Comparison of ENCODE assay signal across 8 cellular contexts in the genomic region with DNA sequence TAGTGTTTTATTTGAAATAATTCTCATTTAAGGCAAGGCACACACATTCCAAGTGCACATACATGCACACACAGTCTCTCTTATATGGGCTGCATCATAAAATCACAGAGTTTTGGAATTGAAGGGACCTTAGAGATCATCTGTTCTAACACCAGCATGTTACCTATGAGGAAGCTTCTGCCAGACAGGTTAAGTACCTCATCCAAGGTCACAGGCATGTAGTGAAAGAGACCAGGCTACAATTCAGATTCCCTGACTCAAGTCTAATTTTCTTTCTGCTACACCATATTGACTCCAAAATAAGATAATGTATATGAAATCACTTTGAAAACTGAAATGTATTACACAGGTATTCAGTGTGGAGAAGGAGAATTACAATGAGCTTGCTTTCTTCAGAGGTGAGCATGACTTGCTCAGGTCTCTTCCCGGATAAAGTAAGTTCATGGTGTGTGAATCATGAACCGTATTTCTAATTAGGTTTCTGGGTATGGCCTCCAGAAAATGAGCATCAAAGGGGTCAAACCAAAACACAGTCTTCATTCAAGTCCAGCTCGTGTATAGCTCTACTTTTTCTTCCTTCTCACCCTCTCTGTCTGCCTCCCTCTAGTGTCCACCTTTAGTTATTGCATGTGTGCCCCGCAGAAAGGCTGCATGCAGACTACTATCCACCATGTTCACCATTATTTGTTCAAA.
DNase-seq lines count a peak whose midpoint lies in the region; ATAC-seq and TF ChIP-seq lines count a peak whose summit lies in the region.

No MANE protein-coding gene starts in this region.

- H3K4me3 ChIP-seq in colonic mucosa: no peak overlapping the region

- H3K9ac ChIP-seq in colonic mucosa (ENCODE audit: low read depth in 2 of 2, low read length in 2 of 2): no peak overlapping the region

- H3K27me3 ChIP-seq in colonic mucosa: no peaks in the 10 kb centered on the region

- DNase-seq in GM04504 (ENCODE audit: low read depth): peak; percentile 29
- peak; percentile 78 for DNase-seq in NCI-H2227 (lab: John Stamatoyannopoulos, UW; ENCODE audit: unreplicated experiment)
- peak; percentile 30 to 53 for DNase-seq in activated CD4-positive, alpha-beta T cell treated with anti-CD3 and anti-CD28 coated beads for 24 hours (ENCODE audit: low read depth in 2 of 2)
- peak; percentile 68 for DNase-seq in colonic mucosa
- DNase-seq in lung microvascular endothelial cell (ENCODE audit: low read depth in 2 of 2): peak; percentile 79 to 83
- peak; percentile 16 to 24 for DNase-seq in stimulated activated CD8-positive, alpha-beta memory T cell treated with anti-CD3 and anti-CD28 coated beads, Interleukin-2, amount 100 ng/mL, for 1 hour (ENCODE audit: low read depth in 2 of 2)

- H3K9me3 ChIP-seq in colonic mucosa: no peaks in the 10 kb centered on the region

- TF ChIP-seq CTCF in colonic mucosa (IDR thresholded peaks at IDR 0.05): peak; percentile 96

- H3K4me1 ChIP-seq in colonic mucosa: no peaks in the 10 kb centered on the region

- H3K27ac ChIP-seq in colonic mucosa: no peak overlapping the region

- H3K36me3 ChIP-seq in colonic mucosa: no peaks in the 10 kb centered on the region

- intact Hi-C loops in colonic mucosa (cut with DNase I): loop anchor here (5.0 kb wide), 1 partner anchor 602 kb away; no protein-coding TSS in a partner anchor

- ATAC-seq in HG02981 (IDR thresholded peaks at IDR 0.05; ENCODE audit: unreplicated experiment) (peak; percentile 71), GM18519 (IDR thresholded peaks at IDR 0.05; ENCODE audit: low FRiP score, unreplicated experiment) (no peak)

Comparison
In these comparisons a context has a peak if more than half of its experiments do, and no peak if none do; other contexts are left out.
1. DNase-seq: peak in every context shown above with its lines; median percentile 81 in lung microvascular endothelial cell; 78 in NCI-H2227; 68 in colonic mucosa; 42 in activated CD4-positive, alpha-beta T cell treated with anti-CD3 and anti-CD28 coated beads for 24 hours; 29 in GM04504; 20 in stimulated activated CD8-positive, alpha-beta memory T cell treated with anti-CD3 and anti-CD28 coated beads, Interleukin-2, amount 100 ng/mL, for 1 hour.